Comparison of ENCODE assay signal across 10 cellular contexts in the genomic region with DNA sequence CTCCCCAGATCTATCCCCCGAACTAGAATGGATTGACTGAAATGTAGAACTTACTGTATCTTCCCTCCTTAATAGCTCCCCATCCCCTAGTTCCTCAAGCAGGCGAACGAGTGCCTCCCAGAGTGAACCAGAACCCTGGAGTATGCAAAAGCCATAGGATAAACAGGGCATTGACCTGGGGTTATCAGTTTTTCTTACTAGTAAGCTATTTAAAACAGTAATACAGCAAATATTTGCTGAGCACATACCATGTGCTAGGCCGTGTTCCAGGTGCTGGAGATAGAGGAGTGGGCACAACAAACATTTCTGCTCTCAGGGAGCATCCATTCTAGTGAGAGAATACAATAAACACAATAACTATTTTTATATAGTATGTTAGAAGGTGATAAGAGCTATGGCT. TPM values are rescaled to one million over a fixed set of nuclear protein-coding genes. Genes with fewer than 3 reads are reported as not detected.
DNase-seq lines count a peak whose midpoint lies in the region; ATAC-seq and TF ChIP-seq lines count a peak whose summit lies in the region.
"Had no signal": no experiment of that assay in that cellular context is flagged by ENCODE, and none has a peak within 500 bp of the region (broad histone marks: within the 10 kb centered on the region; RNA-seq: fewer than 3 reads in every experiment).

No MANE protein-coding gene starts in this region.

- DNase-seq in activated CD8-positive, alpha-beta memory T cell treated with anti-CD3 and anti-CD28 coated beads, Interleukin-2, amount 10 ng/mL, durations not matched to agents 7 days and 5 days, result no peak
- DNase-seq in activated CD8-positive, alpha-beta memory T cell treated with anti-CD3 and anti-CD28 coated beads for 24 hours, result no peak
- DNase-seq in PC-9 (no peak), endodermal cell (no peak), retinal pigment epithelial cell (ENCODE audit: low read depth) (no peak), COLO829 (ENCODE audit: low spot score) (no peak), COLO668 (lab: John Stamatoyannopoulos, UW; ENCODE audit: unreplicated experiment) (no peak), NCI-H524 (lab: John Stamatoyannopoulos, UW) (no peak)
- DNase-seq: Right ventricle myocardium superior; stimulated activated CD4-positive, alpha-beta T cell treated with anti-CD3 and anti-CD28 coated beads, Interleukin-4, amount 100 ng/mL, for 24 hours had no signal

- CTCF ChIA-PET in activated CD8-positive, alpha-beta memory T cell treated with anti-CD3 and anti-CD28 coated beads, Interleukin-2, amount 10 ng/mL, durations not matched to agents 7 days and 5 days (lab: Charles Lee), result interaction anchor here (0.8 to 2.2 kb wide), 2 partner anchors 81 to 88 kb away, joined by 3 to 7 read pairs; partner anchors contain the start of gene NADK2
- CTCF ChIA-PET in PC-9 (lab: Charles Lee), result interaction anchor here (0.9 to 2.0 kb wide), 2 partner anchors 74 to 89 kb away, joined by 4 to 7 read pairs; no protein-coding TSS in a partner anchor

- H3K9me3 Mint-ChIP-seq in activated CD8-positive, alpha-beta memory T cell treated with anti-CD3 and anti-CD28 coated beads, Interleukin-2, amount 10 ng/mL, durations not matched to agents 7 days and 5 days (ENCODE audit: low read depth), result no peaks in the 10 kb centered on the region
- no peaks in the 10 kb centered on the region for H3K9me3 Mint-ChIP-seq in endodermal cell

- H3K27me3 Mint-ChIP-seq in activated CD8-positive, alpha-beta memory T cell treated with anti-CD3 and anti-CD28 coated beads, Interleukin-2, amount 10 ng/mL, durations not matched to agents 7 days and 5 days, result no peaks in the 10 kb centered on the region
- peaks cover 29% of the 10 kb centered on the region for H3K27me3 Mint-ChIP-seq in endodermal cell (ENCODE audit: insufficient read depth)

- no peaks in the 10 kb centered on the region for H4K20me1 ChIP-seq in PC-9 (ENCODE audit: insufficient read depth)

- peaks cover 44% of the 10 kb centered on the region for H3K79me2 ChIP-seq in PC-9 (ENCODE audit: low read depth)

- H3K9ac ChIP-seq in endodermal cell (ENCODE audit: extremely low read depth, low read length, poor library complexity, severe bottlenecking), result peak overlapping the region; percentile 65

- 84% methylated on average over 4 of the region's 4 CpGs; no CpG with 5 or more reads in 1 of the 2 experiments for WGBS in endodermal cell (ENCODE audit: insufficient coverage in 1 of 2, insufficient read length in 1 of 2), 2 experiments

- no peak for ATAC-seq in activated CD8-positive, alpha-beta memory T cell treated with anti-CD3 and anti-CD28 coated beads, Interleukin-2, amount 10 ng/mL, durations not matched to agents 7 days and 5 days

- H3K4me1 Mint-ChIP-seq in activated CD8-positive, alpha-beta memory T cell treated with anti-CD3 and anti-CD28 coated beads, Interleukin-2, amount 10 ng/mL, durations not matched to agents 7 days and 5 days, result peaks cover 56% of the 10 kb centered on the region
- H3K4me1 Mint-ChIP-seq in endodermal cell, result peaks cover 58% of the 10 kb centered on the region

- H3K4me3 ChIP-seq in PC-9 (no peak overlapping the region), endodermal cell (ENCODE audit: low read length) (peak overlapping the region; percentile 93), retinal pigment epithelial cell (ENCODE audit: low read length) (peak overlapping the region; percentile 91)

- no peaks in the 10 kb centered on the region for H3K27me3 ChIP-seq in PC-9 (ENCODE audit: insufficient read depth, low read depth)
- H3K27me3 ChIP-seq in endodermal cell (ENCODE audit: control insufficient read depth, insufficient read depth, low read length, poor library complexity, severe bottlenecking), result no peaks in the 10 kb centered on the region

- H3K4me2 ChIP-seq in PC-9, result peak overlapping the region; percentile 88

- BruUV-seq in PC-9 (replicated peaks; lab: Mats Ljungman, UMichigan), result no TSS peak

- H3F3A ChIP-seq in PC-9 (ENCODE audit: insufficient read depth, low read depth), result peaks cover 8% of the 10 kb centered on the region; the same call in 1 of the 2 replicates

- POLR2A ChIA-PET in PC-9 (lab: Charles Lee; ENCODE audit: unreplicated experiment), result no interaction called here

- H2AFZ ChIP-seq in PC-9, result no peak overlapping the region

- H3K4me1 ChIP-seq in PC-9 (replicated peaks; ENCODE audit: insufficient read depth) (peaks cover 17% of the 10 kb centered on the region), endodermal cell (ENCODE audit: control insufficient read depth, insufficient read depth, low read length) (peaks cover 20% of the 10 kb centered on the region)

- peaks cover 24% of the 10 kb centered on the region for H3K36me3 ChIP-seq in PC-9 (ENCODE audit: low read depth)
- H3K36me3 ChIP-seq in endodermal cell (ENCODE audit: control insufficient read depth, insufficient read depth, low read length), result peaks cover 52% of the 10 kb centered on the region

- peak overlapping the region; percentile 24 for H3K27ac Mint-ChIP-seq in activated CD8-positive, alpha-beta memory T cell treated with anti-CD3 and anti-CD28 coated beads, Interleukin-2, amount 10 ng/mL, durations not matched to agents 7 days and 5 days
- no peak overlapping the region for H3K27ac Mint-ChIP-seq in endodermal cell

- H3K27ac ChIP-seq in PC-9 (no peak overlapping the region), endodermal cell (ENCODE audit: low read depth, low read length) (no peak overlapping the region)

- intact Hi-C loops in PC-9 (cut with micrococcal nuclease; ENCODE audit: unreplicated experiment), result loop anchor here (5.0 kb wide), 2 partner anchors 724 to 1221 kb away; partner anchors contain the start of gene NIPBL

- peak overlapping the region; percentile 90 for H3K4me3 Mint-ChIP-seq in activated CD8-positive, alpha-beta memory T cell treated with anti-CD3 and anti-CD28 coated beads, Interleukin-2, amount 10 ng/mL, durations not matched to agents 7 days and 5 days
- peak overlapping the region; percentile 80 for H3K4me3 Mint-ChIP-seq in endodermal cell

- TF ChIP-seq CTCF in PC-9 (conservative IDR thresholded peaks at IDR 0.05) (no peak), endodermal cell (conservative IDR thresholded peaks at IDR 0.05) (no peak), retinal pigment epithelial cell (conservative IDR thresholded peaks at IDR 0.05; ENCODE audit: low read depth, low read length) (no peak)

- no peaks in the 10 kb centered on the region for H3K9me2 ChIP-seq in PC-9 (ENCODE audit: insufficient read depth)

- peaks cover 52% of the 10 kb centered on the region for H3K36me3 Mint-ChIP-seq in activated CD8-positive, alpha-beta memory T cell treated with anti-CD3 and anti-CD28 coated beads, Interleukin-2, amount 10 ng/mL, durations not matched to agents 7 days and 5 days
- peaks cover 44% of the 10 kb centered on the region for H3K36me3 Mint-ChIP-seq in endodermal cell (ENCODE audit: low read depth)

- H3K9me3 ChIP-seq in PC-9 (ENCODE audit: insufficient read depth, low read depth) (no peaks in the 10 kb centered on the region), endodermal cell (ENCODE audit: control insufficient read depth, low read length) (peaks cover 12% of the 10 kb centered on the region)

RNA-seq across cellular contexts. Expression of gene SKP2, which starts 1.8 kb away (rescaled TPM):
- 10 to 100 TPM; 43.5 to 52.3 TPM for total RNA-seq in activated CD8-positive, alpha-beta memory T cell treated with anti-CD3 and anti-CD28 coated beads, Interleukin-2, amount 10 ng/mL, durations not matched to agents 7 days and 5 days
- total RNA-seq in PC-9 (2021), result 121 and 153 TPM in 2 replicates
- total RNA-seq in endodermal cell, result 10 to 100 TPM; 82.2 to 91.1 TPM
- 78.3 TPM for polyA plus RNA-seq in endodermal cell (2013, experiment 1 of 2)
- polyA plus RNA-seq in endodermal cell (2013, experiment 2 of 2), result 75.8 TPM

RNA-seq across cellular contexts. Expression of gene LMBRD2, which starts 2.0 kb away (rescaled TPM):
- total RNA-seq in activated CD8-positive, alpha-beta memory T cell treated with anti-CD3 and anti-CD28 coated beads, Interleukin-2, amount 10 ng/mL, durations not matched to agents 7 days and 5 days, result 10 to 100 TPM; 13.9 to 15.1 TPM
- total RNA-seq in PC-9 (2021), result 8.5 and 18.0 TPM in 2 replicates
- 1 to 10 TPM; 5.5 to 7.4 TPM for total RNA-seq in endodermal cell
- polyA plus RNA-seq in endodermal cell (2013, experiment 1 of 2), result 8.0 TPM
- polyA plus RNA-seq in endodermal cell (2013, experiment 2 of 2), result 6.8 TPM
